ENCODE assay signal across 8 cellular contexts in genomic region chr5:53582225-53582624, GRCh38.
"Had no signal": no experiment of that assay in that cellular context is flagged by ENCODE, and none has a peak within 500 bp of the region (broad histone marks: within the 10 kb centered on the region; RNA-seq: fewer than 3 reads in every experiment).

No MANE protein-coding gene starts in this region.

- H3K27ac Mint-ChIP-seq: HFFc6 had no signal

- ATAC-seq: HCT116, K562 had no signal

- H3K9me3 Mint-ChIP-seq: H9, HFFc6 had no signal

- H3K9ac ChIP-seq: GM23248 had no signal

- H3K27ac ChIP-seq: GM23248, HL-60 had no signal

- H3K4me1 Mint-ChIP-seq: H9 had no signal

- H3K4me3 ChIP-seq: GM23248, K562 had no signal

- H2AFZ ChIP-seq: GM23248 had no signal

- H3K4me3 Mint-ChIP-seq: H9, HFFc6 had no signal

- DNase-seq: GM23248, GOT3, H9, HFFc6, IMR-90 had no signal
